Comparison of ENCODE assay signal across 10 cellular contexts in the genomic region with DNA sequence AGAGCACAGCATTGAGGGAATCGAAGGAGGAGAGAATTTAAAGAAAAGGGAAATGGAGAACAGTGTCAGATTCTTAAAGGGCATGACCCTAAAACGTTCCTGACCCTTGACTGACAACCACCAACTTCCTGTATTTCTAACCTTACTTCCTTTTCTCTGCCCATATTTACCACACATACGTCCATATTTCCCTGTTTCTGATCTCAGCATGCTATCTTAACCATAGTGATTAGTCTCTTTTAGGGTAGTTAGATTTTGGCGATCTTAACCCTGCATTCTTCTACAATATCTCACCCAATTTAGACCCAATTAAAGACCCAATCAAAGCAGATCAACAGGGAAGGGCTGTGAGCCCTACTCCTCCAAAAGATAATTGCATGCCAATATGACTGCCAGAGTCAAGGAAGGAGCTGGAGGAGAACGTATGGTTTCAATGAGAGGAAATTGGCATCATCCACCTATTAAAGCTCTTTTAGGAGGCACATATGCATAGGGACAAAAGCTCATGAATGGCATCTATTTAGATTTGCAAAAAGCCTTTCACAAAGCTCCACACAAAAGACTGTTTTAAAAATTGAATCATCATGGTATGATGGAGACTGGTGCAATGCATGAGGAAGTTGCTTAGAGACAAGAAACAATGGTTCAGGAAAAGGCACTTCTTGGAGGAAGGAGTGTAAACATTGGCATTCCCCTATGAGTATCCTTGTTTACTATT. TPM values are rescaled to one million over a fixed set of nuclear protein-coding genes. Genes with fewer than 3 reads are reported as not detected.
DNase-seq lines count a peak whose midpoint lies in the region; ATAC-seq, FAIRE-seq and TF ChIP-seq lines count a peak whose summit lies in the region.
"Had no signal": no experiment of that assay in that cellular context is flagged by ENCODE, and none has a peak within 500 bp of the region (broad histone marks: within the 10 kb centered on the region; RNA-seq: fewer than 3 reads in every experiment).

No MANE protein-coding gene starts in this region.

- no peak for TF ChIP-seq RAD21 in HepG2 (CRISPR knock-in tag; IDR thresholded peaks at IDR 0.05)

- TF ChIP-seq POLR2A in right lobe of liver (IDR thresholded peaks at IDR 0.05) = no peak
- TF ChIP-seq POLR2A in HepG2 (IDR thresholded peaks at IDR 0.05; ENCODE audit: insufficient read depth in 1 of 2, low read depth in 2 of 2, low read length in 2 of 2) = no peak

- no peak for FAIRE-seq in HepG2 (lab: Jason Lieb, UNC)

- TF ChIP-seq CTCF in right lobe of liver (IDR thresholded peaks at IDR 0.05) = no peak
- no peak for TF ChIP-seq CTCF in HepG2 (CRISPR knock-in tag; IDR thresholded peaks at IDR 0.05)
- TF ChIP-seq CTCF in RWPE2 (IDR thresholded peaks at IDR 0.05; ENCODE audit: poor library complexity, severe bottlenecking) = no peak

- H3K36me3 ChIP-seq in right lobe of liver = no peaks in the 10 kb centered on the region
- no peaks in the 10 kb centered on the region for H3K36me3 ChIP-seq in HepG2 (replicated peaks in 1 of 2; ENCODE audit: control insufficient read depth in 1 of 2, insufficient read depth in 2 of 2, low read length in 2 of 2)
- no peaks in the 10 kb centered on the region for H3K36me3 ChIP-seq in RWPE2 (ENCODE audit: low read depth)
- H3K36me3 ChIP-seq: WERI-Rb-1 had no signal

- no peak for DNase-seq in right lobe of liver
- DNase-seq in HepG2 (ENCODE audit: low spot score) = no peak
- DNase-seq in RWPE2 (ENCODE audit: low spot score) = no peak
- DNase-seq in fibroblast of the conjunctiva (ENCODE audit: low read depth) = peak; percentile 21
- no peak for DNase-seq in activated CD4-positive, CD25-positive, alpha-beta regulatory T cell (lab: John Stamatoyannopoulos, UW)
- DNase-seq in stimulated activated CD4-positive, alpha-beta T cell treated with anti-CD3 and anti-CD28 coated beads, Interleukin-15, amount 100 ng/mL, for 24 hours = no peak
- DNase-seq in cortex of kidney (lab: John Stamatoyannopoulos, UW) = no peak
- DNase-seq: DMS 273 treated with DMSO at 0.1 percent for 48 hours, WERI-Rb-1 had no signal

- CTCF ChIA-PET in HepG2 (lab: Yijun Ruan, JAX; ENCODE audit: low intra/inter-chr PET ratio, low total read pairs) = no interaction called here

- H3K4me1 ChIP-seq in right lobe of liver (no peaks in the 10 kb centered on the region), HepG2 (ENCODE audit: insufficient read depth, low read length) (peaks cover 17% of the 10 kb centered on the region), RWPE2 (ENCODE audit: insufficient read depth, poor library complexity, severe bottlenecking) (no peaks in the 10 kb centered on the region)

- intact Hi-C loops in right lobe of liver (cut with DNase I) (no loop called here), HepG2 (cut with micrococcal nuclease; ENCODE audit: unreplicated experiment) (no loop called here)

- no peak overlapping the region for H3K4me3 ChIP-seq in right lobe of liver
- H3K4me3 ChIP-seq in HepG2 (replicated peaks in 1 of 3; ENCODE audit: insufficient read depth in 1 of 3, low read depth in 2 of 3, low read length in 3 of 3) = no peak overlapping the region
- no peak overlapping the region for H3K4me3 ChIP-seq in RWPE2 (ENCODE audit: severe bottlenecking)

- BruUV-seq in HepG2 (replicated peaks; lab: Mats Ljungman, UMichigan) = no TSS peak

- POLR2A ChIA-PET in HepG2 (lab: Yijun Ruan, JAX) = no interaction called here

- H3K4me2 ChIP-seq in HepG2 (ENCODE audit: low read depth, low read length) = no peak overlapping the region

- no peaks in the 10 kb centered on the region for H4K20me1 ChIP-seq in HepG2 (ENCODE audit: insufficient read depth, low read length)

- H3K9me3 ChIP-seq in right lobe of liver (no peaks in the 10 kb centered on the region), HepG2 (ENCODE audit: low read length) (no peaks in the 10 kb centered on the region), RWPE2 (ENCODE audit: severe bottlenecking) (no peaks in the 10 kb centered on the region)

- no peaks in the 10 kb centered on the region for H3K79me2 ChIP-seq in HepG2 (ENCODE audit: insufficient read depth, low read length)

- 44% methylated on average over 5 of the region's 5 CpGs for WGBS in right lobe of liver (ENCODE audit: insufficient coverage, low coverage, low lambda C conversion rate, missing lambda C conversion rate)
- 91% methylated on average over 5 of the region's 5 CpGs for WGBS in HepG2 (ENCODE audit: low lambda C conversion rate)

- H2AFZ ChIP-seq in HepG2 (ENCODE audit: low read length) = no peak overlapping the region

- in situ Hi-C loops in HepG2 (cut with HindIII; ENCODE audit: extremely low pct_ligation_motif_present, low pct_unique_long_range_greater_than_20kb) = no loop called here

- TF ChIP-seq EP300 in HepG2 (IDR thresholded peaks at IDR 0.05; ENCODE audit: low read depth in 2 of 2, low read length in 2 of 2) (no peak), HepG2 (CRISPR knock-in tag; IDR thresholded peaks at IDR 0.05; ENCODE audit: borderline replicate concordance) (no peak)

- no peak overlapping the region for H3K27ac ChIP-seq in right lobe of liver
- no peak overlapping the region for H3K27ac ChIP-seq in HepG2 (ENCODE audit: extremely low read length, insufficient read depth, low read length)
- H3K27ac ChIP-seq in RWPE2 (ENCODE audit: poor library complexity, severe bottlenecking) = no peak overlapping the region
- H3K27ac ChIP-seq: WERI-Rb-1 had no signal

- ATAC-seq in right lobe of liver (peak; percentile 48 to 75 (median 63)), HepG2 (no peak), RWPE2 (ENCODE audit: low read depth) (peak; percentile 74), GM21423 (IDR thresholded peaks at IDR 0.05; ENCODE audit: unreplicated experiment) (no peak)

- no peaks in the 10 kb centered on the region for H3K27me3 ChIP-seq in right lobe of liver
- no peaks in the 10 kb centered on the region; a peak in 1 of 5 replicates for H3K27me3 ChIP-seq in HepG2 (ENCODE audit: control insufficient read depth in 1 of 2, insufficient read depth in 2 of 2, low read length in 2 of 2)
- no peaks in the 10 kb centered on the region for H3K27me3 ChIP-seq in RWPE2 (ENCODE audit: insufficient read depth, poor library complexity, severe bottlenecking)

- H3K9ac ChIP-seq in HepG2 (ENCODE audit: insufficient read depth, low read depth, low read length) = no peak overlapping the region

TF ChIP-seq in HepG2, 621 proteins besides CTCF, POLR2A, EP300 and RAD21 (continues in another document):
- TF ChIP-seq NFE2L2 (IDR thresholded peaks at IDR 0.05; ENCODE audit: low read length) (no peak), ONECUT2 (CRISPR knock-in tag; IDR thresholded peaks at IDR 0.05) (no peak), FOSL2 (CRISPR knock-in tag; IDR thresholded peaks at IDR 0.05) (no peak)
- TF ChIP-seq, protein P1, sequence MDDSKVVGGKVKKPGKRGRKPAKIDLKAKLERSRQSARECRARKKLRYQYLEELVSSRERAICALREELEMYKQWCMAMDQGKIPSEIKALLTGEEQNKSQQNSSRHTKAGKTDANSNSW (CRISPR knock-in tag; IDR thresholded peaks at IDR 0.05; ENCODE audit: borderline replicate concordance) = no peak
- TF ChIP-seq, protein P2, sequence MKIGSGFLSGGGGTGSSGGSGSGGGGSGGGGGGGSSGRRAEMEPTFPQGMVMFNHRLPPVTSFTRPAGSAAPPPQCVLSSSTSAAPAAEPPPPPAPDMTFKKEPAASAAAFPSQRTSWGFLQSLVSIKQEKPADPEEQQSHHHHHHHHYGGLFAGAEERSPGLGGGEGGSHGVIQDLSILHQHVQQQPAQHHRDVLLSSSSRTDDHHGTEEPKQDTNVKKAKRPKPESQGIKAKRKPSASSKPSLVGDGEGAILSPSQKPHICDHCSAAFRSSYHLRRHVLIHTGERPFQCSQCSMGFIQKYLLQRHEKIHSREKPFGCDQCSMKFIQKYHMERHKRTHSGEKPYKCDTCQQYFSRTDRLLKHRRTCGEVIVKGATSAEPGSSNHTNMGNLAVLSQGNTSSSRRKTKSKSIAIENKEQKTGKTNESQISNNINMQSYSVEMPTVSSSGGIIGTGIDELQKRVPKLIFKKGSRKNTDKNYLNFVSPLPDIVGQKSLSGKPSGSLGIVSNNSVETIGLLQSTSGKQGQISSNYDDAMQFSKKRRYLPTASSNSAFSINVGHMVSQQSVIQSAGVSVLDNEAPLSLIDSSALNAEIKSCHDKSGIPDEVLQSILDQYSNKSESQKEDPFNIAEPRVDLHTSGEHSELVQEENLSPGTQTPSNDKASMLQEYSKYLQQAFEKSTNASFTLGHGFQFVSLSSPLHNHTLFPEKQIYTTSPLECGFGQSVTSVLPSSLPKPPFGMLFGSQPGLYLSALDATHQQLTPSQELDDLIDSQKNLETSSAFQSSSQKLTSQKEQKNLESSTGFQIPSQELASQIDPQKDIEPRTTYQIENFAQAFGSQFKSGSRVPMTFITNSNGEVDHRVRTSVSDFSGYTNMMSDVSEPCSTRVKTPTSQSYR (CRISPR knock-in tag; IDR thresholded peaks at IDR 0.05; ENCODE audit: borderline replicate concordance) = no peak

RNA-seq across cellular contexts. Expression of gene ARHGAP12, which starts 49.0 kb away (rescaled TPM):
- 10 to 100 TPM; 12.1 to 24.8 (median 17.6) TPM for total RNA-seq in right lobe of liver
- 54.6 and 64.4 TPM in 2 replicates for total RNA-seq in HepG2 (2016; rRNA removed; fragmentation: Illumina TruSeq; extraction: Trizol)
- 245 and 284 TPM in 2 replicates for total RNA-seq in HepG2 (2016; cell fraction: cytosol; rRNA removed; fragmentation: Illumina TruSeq; extraction: Trizol; ENCODE audit: low read depth)
- total RNA-seq in HepG2 (2016; cell fraction: insoluble cytoplasmic fraction; rRNA removed; fragmentation: Illumina TruSeq; extraction: Trizol) = 54.1 and 61.8 TPM in 2 replicates
- 83.7 and 98.1 TPM in 2 replicates for total RNA-seq in HepG2 (2016; cell fraction: membrane; rRNA removed; fragmentation: Illumina TruSeq; extraction: Trizol)
- 58.3 and 61.0 TPM in 2 replicates for total RNA-seq in HepG2 (2016; cell fraction: nucleus; rRNA removed; fragmentation: Illumina TruSeq; extraction: Trizol)
- 15.9 and 25.0 TPM in 2 replicates for polyA plus RNA-seq in HepG2 (2011; rRNA removed)
- 7.7 and 11.1 TPM in 2 replicates for polyA plus RNA-seq in HepG2 (2011; cell fraction: cytosol; rRNA removed)
- 18.5 and 19.2 TPM in 2 replicates for polyA plus RNA-seq in HepG2 (2011; cell fraction: nucleus; rRNA removed)
- polyA plus RNA-seq in HepG2 (2012) = 15.2 and 21.2 TPM in 2 replicates
- polyA plus RNA-seq in HepG2 (2016; cell fraction: cytosol; fragmentation: Illumina TruSeq; extraction: Trizol; ENCODE audit: low read depth) = 0.86 and 0.93 TPM in 2 replicates
- 44.3 and 46.9 TPM in 2 replicates for polyA plus RNA-seq in HepG2 (2016; cell fraction: insoluble cytoplasmic fraction; fragmentation: Illumina TruSeq; extraction: Trizol; ENCODE audit: low read depth)
- 6.4 and 6.9 TPM in 2 replicates for polyA plus RNA-seq in HepG2 (2016; cell fraction: membrane; fragmentation: Illumina TruSeq; extraction: Trizol; ENCODE audit: low read depth)
- 52.4 and 57.1 TPM in 2 replicates for polyA plus RNA-seq in HepG2 (2016; cell fraction: nucleus; fragmentation: Illumina TruSeq; extraction: Trizol; ENCODE audit: insufficient read depth, low read depth)
- polyA minus RNA-seq in HepG2 (2011; rRNA and poly(A)+ RNA removed; ENCODE audit: low replicate concordance) = 3.7 and 13.7 TPM in 2 replicates
- polyA minus RNA-seq in HepG2 (2011; cell fraction: cytosol; rRNA and poly(A)+ RNA removed) = 36.2 and 37.1 TPM in 2 replicates
- polyA minus RNA-seq in HepG2 (2011; cell fraction: nucleus; rRNA and poly(A)+ RNA removed) = 132 TPM in 2 replicates

Comparison
In these comparisons a context has a peak if more than half of its experiments do, and no peak if none do; other contexts are left out.
1. ATAC-seq: peak in right lobe of liver (4 of 4) and RWPE2 (single experiment); none in HepG2 (single experiment) and GM21423 (single experiment).